9 cellular contexts compared by ENCODE assay signal in genomic region chr12:49108958-49109404, GRCh38. TPM values are rescaled to one million over a fixed set of nuclear protein-coding genes. Genes with fewer than 3 reads are reported as not detected.
DNase-seq lines count a peak whose midpoint lies in the region; ATAC-seq and FAIRE-seq lines count a peak whose summit lies in the region.
"Had no signal": no experiment of that assay in that cellular context is flagged by ENCODE, and none has a peak within 500 bp of the region (broad histone marks: within the 10 kb centered on the region; RNA-seq: fewer than 3 reads in every experiment).

No MANE protein-coding gene starts in this region.

- H3K9me3 Mint-ChIP-seq in T-helper 2 cell treated with Interferon-gamma antibody and Interleukin-4, amounts not matched to agents 5 μg/mL and 100 μg/mL, for 36 hours: no peaks in the 10 kb centered on the region
- no peaks in the 10 kb centered on the region for H3K9me3 Mint-ChIP-seq in activated naive CD8-positive, alpha-beta T cell treated with anti-CD3 and anti-CD28 coated beads for 36 hours
- H3K9me3 Mint-ChIP-seq in stimulated activated effector memory CD8-positive, alpha-beta T cell treated with anti-CD3 and anti-CD28 coated beads, Interleukin-12 subunit alpha, Interleukin-12 subunit beta, amount 100 ng/mL, for 72 hours: no peaks in the 10 kb centered on the region

- peak overlapping the region; percentile 86 for H3K27ac Mint-ChIP-seq in T-helper 2 cell treated with Interferon-gamma antibody and Interleukin-4, amounts not matched to agents 5 μg/mL and 100 μg/mL, for 36 hours
- peak overlapping the region; percentile 38 for H3K27ac Mint-ChIP-seq in activated naive CD8-positive, alpha-beta T cell treated with anti-CD3 and anti-CD28 coated beads for 36 hours
- peak overlapping the region; percentile 97 for H3K27ac Mint-ChIP-seq in stimulated activated effector memory CD8-positive, alpha-beta T cell treated with anti-CD3 and anti-CD28 coated beads, Interleukin-12 subunit alpha, Interleukin-12 subunit beta, amount 100 ng/mL, for 72 hours

- no peak for ATAC-seq in stimulated activated effector memory CD8-positive, alpha-beta T cell treated with anti-CD3 and anti-CD28 coated beads, Interleukin-12 subunit alpha, Interleukin-12 subunit beta, amount 100 ng/mL, for 72 hours
- ATAC-seq in GM21737 (IDR thresholded peaks at IDR 0.05; ENCODE audit: unreplicated experiment): no peak

- peaks cover 3% of the 10 kb centered on the region for H3K36me3 Mint-ChIP-seq in T-helper 2 cell treated with Interferon-gamma antibody and Interleukin-4, amounts not matched to agents 5 μg/mL and 100 μg/mL, for 36 hours (ENCODE audit: low read depth)
- H3K36me3 Mint-ChIP-seq in activated naive CD8-positive, alpha-beta T cell treated with anti-CD3 and anti-CD28 coated beads for 36 hours: no peaks in the 10 kb centered on the region
- H3K36me3 Mint-ChIP-seq in stimulated activated effector memory CD8-positive, alpha-beta T cell treated with anti-CD3 and anti-CD28 coated beads, Interleukin-12 subunit alpha, Interleukin-12 subunit beta, amount 100 ng/mL, for 72 hours: peaks cover 26% of the 10 kb centered on the region

- no peaks in the 10 kb centered on the region for H3K27me3 Mint-ChIP-seq in T-helper 2 cell treated with Interferon-gamma antibody and Interleukin-4, amounts not matched to agents 5 μg/mL and 100 μg/mL, for 36 hours (ENCODE audit: low read depth)
- no peaks in the 10 kb centered on the region for H3K27me3 Mint-ChIP-seq in activated naive CD8-positive, alpha-beta T cell treated with anti-CD3 and anti-CD28 coated beads for 36 hours

- no peak for DNase-seq in T-helper 2 cell treated with Interferon-gamma antibody and Interleukin-4, amounts not matched to agents 5 μg/mL and 100 μg/mL, for 36 hours (ENCODE audit: low spot score)
- DNase-seq in T-helper 2 cell (no peak), iris pigment epithelial cell (ENCODE audit: low read depth) (peak; percentile 42), RCC 7860 (ENCODE audit: low spot score) (no peak), NCI-H2171 treated with DMSO at 0.1 percent for 48 hours (lab: John Stamatoyannopoulos, UW) (no peak)
- DNase-seq in activated naive CD8-positive, alpha-beta T cell treated with anti-CD3 and anti-CD28 coated beads for 36 hours: no peak
- DNase-seq in stimulated activated effector memory CD8-positive, alpha-beta T cell treated with anti-CD3 and anti-CD28 coated beads, Interleukin-12 subunit alpha, Interleukin-12 subunit beta, amount 100 ng/mL, for 72 hours (ENCODE audit: low spot score in 2 of 2): no peak

- H3K4me3 Mint-ChIP-seq in T-helper 2 cell treated with Interferon-gamma antibody and Interleukin-4, amounts not matched to agents 5 μg/mL and 100 μg/mL, for 36 hours: peak overlapping the region; percentile 98
- peak overlapping the region; percentile 94 for H3K4me3 Mint-ChIP-seq in activated naive CD8-positive, alpha-beta T cell treated with anti-CD3 and anti-CD28 coated beads for 36 hours
- H3K4me3 Mint-ChIP-seq in stimulated activated effector memory CD8-positive, alpha-beta T cell treated with anti-CD3 and anti-CD28 coated beads, Interleukin-12 subunit alpha, Interleukin-12 subunit beta, amount 100 ng/mL, for 72 hours: peak overlapping the region; percentile 98

- FAIRE-seq in RCC 7860 (lab: Jason Lieb, UNC): no peak

- H3K4me1 Mint-ChIP-seq in T-helper 2 cell treated with Interferon-gamma antibody and Interleukin-4, amounts not matched to agents 5 μg/mL and 100 μg/mL, for 36 hours (ENCODE audit: low read depth): peaks cover 27% of the 10 kb centered on the region
- H3K4me1 Mint-ChIP-seq in activated naive CD8-positive, alpha-beta T cell treated with anti-CD3 and anti-CD28 coated beads for 36 hours: peaks cover 32% of the 10 kb centered on the region
- peaks cover 32% of the 10 kb centered on the region for H3K4me1 Mint-ChIP-seq in stimulated activated effector memory CD8-positive, alpha-beta T cell treated with anti-CD3 and anti-CD28 coated beads, Interleukin-12 subunit alpha, Interleukin-12 subunit beta, amount 100 ng/mL, for 72 hours

RNA-seq across cellular contexts. Expression of gene LMBR1L, which starts 1.7 kb away (rescaled TPM):
- total RNA-seq in activated naive CD8-positive, alpha-beta T cell treated with anti-CD3 and anti-CD28 coated beads for 36 hours: 10 to 100 TPM; 21.9 to 25.4 TPM

RNA-seq across cellular contexts. Expression of gene DHH, which starts 14.4 kb away (rescaled TPM):
- not detected for total RNA-seq in activated naive CD8-positive, alpha-beta T cell treated with anti-CD3 and anti-CD28 coated beads for 36 hours
- total RNA-seq: Daoy had no signal

RNA-seq across cellular contexts. Expression of gene TUBA1B, which starts 22.2 kb away (rescaled TPM):
- 1,000 to 10,000 TPM; 2,350 to 2,390 TPM for total RNA-seq in activated naive CD8-positive, alpha-beta T cell treated with anti-CD3 and anti-CD28 coated beads for 36 hours

RNA-seq across cellular contexts. Expression of gene RHEBL1, which starts 39.2 kb away (rescaled TPM):
- 10 to 100 TPM; 11.0 to 13.2 TPM for total RNA-seq in activated naive CD8-positive, alpha-beta T cell treated with anti-CD3 and anti-CD28 coated beads for 36 hours

RNA-seq across cellular contexts. Expression of gene KMT2D, which starts 48.4 kb away (rescaled TPM):
- total RNA-seq in activated naive CD8-positive, alpha-beta T cell treated with anti-CD3 and anti-CD28 coated beads for 36 hours: 10 to 100 TPM; 45.3 to 47.5 TPM

Comparison
In these comparisons a context has a peak if more than half of its experiments do, and no peak if none do; other contexts are left out.
1. H3K27ac Mint-ChIP-seq: peak in every context shown above with its lines; median percentile 97 in stimulated activated effector memory CD8-positive, alpha-beta T cell treated with anti-CD3 and anti-CD28 coated beads, Interleukin-12 subunit alpha, Interleukin-12 subunit beta, amount 100 ng/mL, for 72 hours; 86 in T-helper 2 cell treated with Interferon-gamma antibody and Interleukin-4, amounts not matched to agents 5 μg/mL and 100 μg/mL, for 36 hours; 38 in activated naive CD8-positive, alpha-beta T cell treated with anti-CD3 and anti-CD28 coated beads for 36 hours.